28 cellular contexts compared by ENCODE assay signal in the genomic region with DNA sequence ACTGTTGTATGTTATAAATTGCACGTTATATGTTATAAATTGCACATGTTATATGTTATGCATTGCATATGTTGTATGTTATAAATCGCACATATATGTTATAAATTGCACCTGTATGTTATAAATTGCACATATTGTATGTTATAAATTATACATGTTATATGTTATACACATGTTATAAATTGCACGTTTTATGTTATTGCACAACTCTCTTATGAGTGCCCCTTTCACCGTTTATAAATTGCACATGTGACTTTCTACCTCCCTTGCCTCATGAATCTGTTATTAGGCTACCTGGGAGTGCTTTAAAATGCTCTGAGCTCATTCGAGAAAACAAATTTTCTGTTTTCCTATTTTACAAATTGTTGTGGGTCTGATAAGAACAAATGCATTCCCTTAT.
"Had no signal": no experiment of that assay in that cellular context is flagged by ENCODE, and none has a peak within 500 bp of the region (broad histone marks: within the 10 kb centered on the region; RNA-seq: fewer than 3 reads in every experiment).

No MANE protein-coding gene starts in this region.

- H3K36me3 Mint-ChIP-seq: mesothelial cell of epicardium had no signal

- H3K27me3 ChIP-seq: colonic mucosa, gastrocnemius medialis, left lung had no signal

- H3K27ac Mint-ChIP-seq: dendritic cell treated with granulocyte-macrophage colony-stimulating factor and Interleukin-4, amounts not matched to agents 40 ng/mL and 50 ng/mL, for 4 days; effector memory CD8-positive, alpha-beta T cell; endodermal cell; mesothelial cell of epicardium; naive B cell had no signal

- H3K4me1 Mint-ChIP-seq: naive B cell had no signal

- DNase-seq: colonic mucosa; cortex of kidney; effector CD8-positive, alpha-beta T cell; effector memory CD8-positive, alpha-beta T cell; erythroblast; esophagus squamous epithelium; foreskin fibroblast; foreskin melanocyte; gastrocnemius medialis; glutamatergic neuron; head of caudate nucleus; heart right ventricle; hippocampal formation; left cardiac atrium; left lung; left ventricle myocardium superior; lower lobe of right lung; mesenchymal stem cell; mucosa of descending colon; naive B cell had no signal

- H3K4me3 ChIP-seq: colonic mucosa, esophagus squamous epithelium, gastrocnemius medialis, heart right ventricle, left lung, lower lobe of right lung, mucosa of descending colon had no signal

- FAIRE-seq: endometrium, islet of Langerhans, keratinocyte had no signal

- H3K4me1 ChIP-seq: colonic mucosa, esophagus squamous epithelium, gastrocnemius medialis, heart right ventricle, left lung, lower lobe of right lung had no signal

- H3K27ac ChIP-seq: colonic mucosa, epithelial cell of prostate, esophagus squamous epithelium, gastrocnemius medialis, heart right ventricle, left lung, lower lobe of right lung had no signal

- H3K36me3 ChIP-seq: colonic mucosa, esophagus squamous epithelium, gastrocnemius medialis, heart right ventricle, left lung, lower lobe of right lung had no signal

- H3K9me3 ChIP-seq: colonic mucosa, esophagus squamous epithelium, gastrocnemius medialis, left lung, lower lobe of right lung, mucosa of descending colon had no signal

- H3K4me3 Mint-ChIP-seq: dendritic cell treated with granulocyte-macrophage colony-stimulating factor and Interleukin-4, amounts not matched to agents 40 ng/mL and 50 ng/mL, for 4 days; effector memory CD8-positive, alpha-beta T cell; endodermal cell; mesothelial cell of epicardium; naive B cell had no signal

- ATAC-seq: effector memory CD8-positive, alpha-beta T cell; esophagus mucosa; gastrocnemius medialis; heart right ventricle; left cardiac atrium; left lung; left ventricle myocardium superior; lower lobe of right lung; mucosa of descending colon had no signal

- H3K9me3 Mint-ChIP-seq: dendritic cell treated with granulocyte-macrophage colony-stimulating factor and Interleukin-4, amounts not matched to agents 40 ng/mL and 50 ng/mL, for 4 days; effector memory CD8-positive, alpha-beta T cell had no signal
